In genomic region chr13:51803422-51804294, GRCh38 we compare ENCODE assay signal across 8 cellular contexts. TPM values are rescaled to one million over a fixed set of nuclear protein-coding genes. Genes with fewer than 3 reads are reported as not detected.
DNase-seq lines count a peak whose midpoint lies in the region; ATAC-seq and TF ChIP-seq lines count a peak whose summit lies in the region.

TSS of gene DHRS12 (minus strand) at chr13:51804163. CDS start at chr13:51799659, 4,504 bp downstream.

- H3K4me3 ChIP-seq in GM23338 (peak within 1 kb of the TSS; percentile 88), SJSA1 (peak within 1 kb of the TSS; percentile 92), suprapubic skin (peak within 1 kb of the TSS; percentile 76)

- no peak for TF ChIP-seq EP300 in suprapubic skin (IDR thresholded peaks at IDR 0.05)

- TF ChIP-seq CTCF in GM23338 (conservative IDR thresholded peaks at IDR 0.05; ENCODE audit: low read depth in 2 of 2) (no peak), suprapubic skin (IDR thresholded peaks at IDR 0.05) (no peak)

- peaks cover 9% of the 10 kb centered on the region; the same call in 1 of the 2 replicates for H3F3A ChIP-seq in GM23338 (replicated peaks; ENCODE audit: low read depth)

- DNase-seq in GDM1 (lab: John Stamatoyannopoulos, UW) (peak; percentile 83), GM23338 (ENCODE audit: low spot score) (peak; percentile 89), LHCN-M2 (ENCODE audit: low read depth) (peak; percentile 73), SJSA1 (ENCODE audit: low read depth in 1 of 2, low spot score in 2 of 2) (peak; percentile 82 to 85), germinal center (ENCODE audit: low spot score) (peak; percentile 93), occipital lobe (lab: John Stamatoyannopoulos, UW) (peak; percentile 84), suprapubic skin (ENCODE audit: low spot score in 2 of 2) (peak; percentile 95 to 97)
- DNase-seq in activated naive CD4-positive, alpha-beta T cell treated with anti-CD3 and anti-CD28 coated beads, Interleukin-2, amount 10 ng/mL, durations not matched to agents 7 days and 5 days, result peak; percentile 91

- H3K4me1 Mint-ChIP-seq in GM23338, result peaks cover 61% of the 10 kb centered on the region
- peaks cover 46% of the 10 kb centered on the region for H3K4me1 Mint-ChIP-seq in activated naive CD4-positive, alpha-beta T cell treated with anti-CD3 and anti-CD28 coated beads, Interleukin-2, amount 10 ng/mL, durations not matched to agents 7 days and 5 days

- H4K20me1 ChIP-seq in GM23338 (replicated peaks; ENCODE audit: insufficient read depth), result no peaks in the 10 kb centered on the region

- H3K4me3 Mint-ChIP-seq in GM23338, result peak within 1 kb of the TSS; percentile 85
- H3K4me3 Mint-ChIP-seq in activated naive CD4-positive, alpha-beta T cell treated with anti-CD3 and anti-CD28 coated beads, Interleukin-2, amount 10 ng/mL, durations not matched to agents 7 days and 5 days, result peak within 1 kb of the TSS; percentile 93

- H3K4me1 ChIP-seq in GM23338 (ENCODE audit: insufficient read depth) (peaks cover 49% of the 10 kb centered on the region), SJSA1 (replicated peaks) (peaks cover 33% of the 10 kb centered on the region), suprapubic skin (peaks cover 58% of the 10 kb centered on the region)

- peak; percentile 77 for ATAC-seq in GM23338

- peak within 1 kb of the TSS; percentile 92 for H3K27ac Mint-ChIP-seq in GM23338
- peak within 1 kb of the TSS; percentile 100 for H3K27ac Mint-ChIP-seq in activated naive CD4-positive, alpha-beta T cell treated with anti-CD3 and anti-CD28 coated beads, Interleukin-2, amount 10 ng/mL, durations not matched to agents 7 days and 5 days

- H3K9me3 ChIP-seq in SJSA1 (replicated peaks) (no peaks in the 10 kb centered on the region), suprapubic skin (no peaks in the 10 kb centered on the region)

- no peaks in the 10 kb centered on the region for H3K9me3 Mint-ChIP-seq in GM23338
- no peaks in the 10 kb centered on the region for H3K9me3 Mint-ChIP-seq in activated naive CD4-positive, alpha-beta T cell treated with anti-CD3 and anti-CD28 coated beads, Interleukin-2, amount 10 ng/mL, durations not matched to agents 7 days and 5 days

- H3K36me3 ChIP-seq in GM23338 (ENCODE audit: insufficient read depth), result no peaks in the 10 kb centered on the region
- H3K36me3 ChIP-seq in SJSA1, result peaks cover 5% of the 10 kb centered on the region
- H3K36me3 ChIP-seq in suprapubic skin, result no peaks in the 10 kb centered on the region

- no peaks in the 10 kb centered on the region; the same call in 2 of the 3 replicates for H3K36me3 Mint-ChIP-seq in GM23338 (ENCODE audit: low read depth)
- peaks cover 11% of the 10 kb centered on the region for H3K36me3 Mint-ChIP-seq in activated naive CD4-positive, alpha-beta T cell treated with anti-CD3 and anti-CD28 coated beads, Interleukin-2, amount 10 ng/mL, durations not matched to agents 7 days and 5 days

- H3K27me3 Mint-ChIP-seq in GM23338 (ENCODE audit: insufficient read depth, low read depth, poor library complexity), result peaks cover 9% of the 10 kb centered on the region
- H3K27me3 Mint-ChIP-seq in activated naive CD4-positive, alpha-beta T cell treated with anti-CD3 and anti-CD28 coated beads, Interleukin-2, amount 10 ng/mL, durations not matched to agents 7 days and 5 days, result no peaks in the 10 kb centered on the region

- H3K79me2 ChIP-seq in GM23338 (replicated peaks; ENCODE audit: insufficient read depth), result 0 out of 2 replicates have a peak, but pooled peaks cover 4% of the 10 kb centered on the region

- H3K27ac ChIP-seq in GM23338 (ENCODE audit: low read depth) (peak within 1 kb of the TSS; percentile 87), SJSA1 (peak within 1 kb of the TSS; percentile 99), suprapubic skin (peak within 1 kb of the TSS; percentile 99)

- 0% methylated on average over 27 of the region's 91 CpGs for WGBS in suprapubic skin

- H3K9me2 ChIP-seq in GM23338 (ENCODE audit: insufficient read depth), result no peaks in the 10 kb centered on the region

- H2AFZ ChIP-seq in GM23338, result peak within 1 kb of the TSS; percentile 96

- CTCF ChIA-PET in activated naive CD4-positive, alpha-beta T cell treated with anti-CD3 and anti-CD28 coated beads, Interleukin-2, amount 10 ng/mL, durations not matched to agents 7 days and 5 days (lab: Charles Lee), result interaction anchor here (0.6 to 2.1 kb wide), 4 partner anchors 10 to 30 kb away, joined by 3 to 10 read pairs (median 4); no protein-coding TSS in a partner anchor

- peak within 1 kb of the TSS; percentile 93 for H3K4me2 ChIP-seq in GM23338

- H3K27me3 ChIP-seq in GM23338 (ENCODE audit: insufficient read depth), result no peaks in the 10 kb centered on the region
- no peaks in the 10 kb centered on the region for H3K27me3 ChIP-seq in SJSA1 (replicated peaks)
- no peaks in the 10 kb centered on the region for H3K27me3 ChIP-seq in suprapubic skin

- peak in 1 of 2 donors; percentile 91 for TF ChIP-seq POLR2A in suprapubic skin (IDR thresholded peaks at IDR 0.05)

TF ChIP-seq in GM23338, 12 proteins besides CTCF, POLR2A, EP300 and RAD21 (continues in another document):
- TF ChIP-seq NANOG (IDR thresholded peaks at IDR 0.05; ENCODE audit: borderline replicate concordance) (no peak), CREB1 (CRISPR knock-in tag; IDR thresholded peaks at IDR 0.05; ENCODE audit: low read depth) (peak; percentile 85)
- TF ChIP-seq, protein P1, sequence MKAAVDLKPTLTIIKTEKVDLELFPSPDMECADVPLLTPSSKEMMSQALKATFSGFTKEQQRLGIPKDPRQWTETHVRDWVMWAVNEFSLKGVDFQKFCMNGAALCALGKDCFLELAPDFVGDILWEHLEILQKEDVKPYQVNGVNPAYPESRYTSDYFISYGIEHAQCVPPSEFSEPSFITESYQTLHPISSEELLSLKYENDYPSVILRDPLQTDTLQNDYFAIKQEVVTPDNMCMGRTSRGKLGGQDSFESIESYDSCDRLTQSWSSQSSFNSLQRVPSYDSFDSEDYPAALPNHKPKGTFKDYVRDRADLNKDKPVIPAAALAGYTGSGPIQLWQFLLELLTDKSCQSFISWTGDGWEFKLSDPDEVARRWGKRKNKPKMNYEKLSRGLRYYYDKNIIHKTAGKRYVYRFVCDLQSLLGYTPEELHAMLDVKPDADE (IDR thresholded peaks at IDR 0.05), result peak; percentile 18; the same call in 1 of the 2 replicates

RNA-seq across cellular contexts. Expression of gene DHRS12, which starts in this region (rescaled TPM):
- total RNA-seq in GM23338 (2014; rRNA removed; shearing (Covaris generic)), result 4.3 and 4.6 TPM in 2 replicates
- 8.9 and 12.2 TPM in 2 replicates for polyA plus RNA-seq in GM23338 (2016; fragmentation: Nextera tagmentation; extraction: Ambion mirVana)
- total RNA-seq in LHCN-M2 (2014; rRNA removed) (3.2 and 3.6 TPM in 2 replicates), occipital lobe (5.6 TPM), suprapubic skin (10 to 100 TPM in 2 of 4 donors, 1 to 10 TPM in 2; 3.5 to 25.8 (median 10.8) TPM)
- 8.4 TPM for polyA plus RNA-seq in LHCN-M2 (2012)
- 1.3 and 5.9 TPM in 2 replicates for total RNA-seq in SJSA1 (2014; rRNA removed; shearing (Covaris generic))

Comparison
In these comparisons a context has a peak if more than half of its experiments do, and no peak if none do; other contexts are left out.
1. Peak in every context shown above with its lines: DNase-seq, ATAC-seq, H3K4me3 ChIP-seq and H3K27ac ChIP-seq.